In genomic region chr9:129885670-129886106, GRCh38 we compare ENCODE assay signal across 1 cellular context.
TF ChIP-seq lines count a peak whose summit lies in the region.

No MANE protein-coding gene starts in this region.

TF ChIP-seq in K562, 482 proteins besides CTCF, POLR2A, EP300 and RAD21 (continued from another document and continues in another):
- TF ChIP-seq NCOA2 (IDR thresholded peaks at IDR 0.05; ENCODE audit: partially characterized antibody in 2 of 2), result no peak
- TF ChIP-seq ID3 (CRISPR knock-in tag; IDR thresholded peaks at IDR 0.05), result no peak
- TF ChIP-seq ID3 (tag; IDR thresholded peaks at IDR 0.05), result no peak
- no peak for TF ChIP-seq CSDE1 (IDR thresholded peaks at IDR 0.05)
- no peak for TF ChIP-seq NFE2 (IDR thresholded peaks at IDR 0.05; ENCODE audit: low read depth)
- peak; percentile 70 for TF ChIP-seq SMAD1 (IDR thresholded peaks at IDR 0.05; ENCODE audit: low read depth, low read length, partially characterized antibody)
- TF ChIP-seq ZKSCAN1 (IDR thresholded peaks at IDR 0.05; ENCODE audit: low read depth, low read length), result peak; percentile 74; the same call in 1 of the 2 replicates
- no peak for TF ChIP-seq SMAD3 (CRISPR knock-in tag; conservative IDR thresholded peaks at IDR 0.05)
- peak; percentile 97 for TF ChIP-seq DEAF1 (CRISPR knock-in tag; IDR thresholded peaks at IDR 0.05)
- TF ChIP-seq GTF2F1 (IDR thresholded peaks at IDR 0.05; ENCODE audit: low read depth, low read length), result peak; percentile 21; the same call in 1 of the 2 replicates
- no peak for TF ChIP-seq TRIM24 (IDR thresholded peaks at IDR 0.05)
- no peak for TF ChIP-seq CUX1 (CRISPR knock-in tag; IDR thresholded peaks at IDR 0.05)
- TF ChIP-seq PCBP1 (IDR thresholded peaks at IDR 0.05; ENCODE audit: low read depth, low read length, poor library complexity, severe bottlenecking), result peak; percentile 81
- TF ChIP-seq PML (IDR thresholded peaks at IDR 0.05; ENCODE audit: low read length), result no peak
- 0 out of 2 replicates have a peak, but pooled peaks have one; percentile 12 for TF ChIP-seq ZNF75A (CRISPR knock-in tag; IDR thresholded peaks at IDR 0.05)
- peak; percentile 52; the same call in 1 of the 2 replicates for TF ChIP-seq HMGXB4 (CRISPR knock-in tag; IDR thresholded peaks at IDR 0.05)
- peak; percentile 77 for TF ChIP-seq NEUROD1 (IDR thresholded peaks at IDR 0.05; ENCODE audit: borderline replicate concordance, low read depth, low read length, partially characterized antibody)
- TF ChIP-seq KDM5B (IDR thresholded peaks at IDR 0.05; ENCODE audit: insufficient replicate concordance, low read depth, low read length), result peak; percentile 48
- no peak for TF ChIP-seq BCL6 (CRISPR knock-in tag; IDR thresholded peaks at IDR 0.05)
- no peak for TF ChIP-seq HDAC8 (tag; IDR thresholded peaks at IDR 0.05)
- TF ChIP-seq KLF6 (CRISPR knock-in tag; IDR thresholded peaks at IDR 0.05; ENCODE audit: borderline replicate concordance), result peak; percentile 84; the same call in 1 of the 2 replicates
- no peak for TF ChIP-seq ZNF778 (CRISPR knock-in tag; IDR thresholded peaks at IDR 0.05)
- no peak for TF ChIP-seq TFE3 (CRISPR knock-in tag; IDR thresholded peaks at IDR 0.05)
- no peak for TF ChIP-seq ZNF3 (CRISPR knock-in tag; IDR thresholded peaks at IDR 0.05)
- TF ChIP-seq ZNF436 (CRISPR knock-in tag; IDR thresholded peaks at IDR 0.05), result no peak
- peak; percentile 67 for TF ChIP-seq RBBP5 (IDR thresholded peaks at IDR 0.05; ENCODE audit: borderline replicate concordance, insufficient read depth, low read length, poor library complexity, severe bottlenecking)
- TF ChIP-seq MCM3 (IDR thresholded peaks at IDR 0.05), result no peak
- TF ChIP-seq CBX5 (IDR thresholded peaks at IDR 0.05; ENCODE audit: borderline replicate concordance, low read depth), result no peak
- TF ChIP-seq RCOR1 (IDR thresholded peaks at IDR 0.05; ENCODE audit: borderline replicate concordance in 1 of 2, low read depth in 2 of 2, low read length in 2 of 2), result peak; percentile 73 to 93
- TF ChIP-seq POU5F1 (IDR thresholded peaks at IDR 0.05; ENCODE audit: borderline replicate concordance, low read depth, low read length, partially characterized antibody), result no peak
- TF ChIP-seq ETV1 (tag; conservative IDR thresholded peaks at IDR 0.05; ENCODE audit: low read depth), result peak; percentile 65
- TF ChIP-seq ZNF551 (CRISPR knock-in tag; IDR thresholded peaks at IDR 0.05), result no peak
- TF ChIP-seq KAT8 (IDR thresholded peaks at IDR 0.05; ENCODE audit: low read depth), result no peak
- TF ChIP-seq SP1 (CRISPR knock-in tag; IDR thresholded peaks at IDR 0.05), result no peak
- TF ChIP-seq KLF13 (tag; IDR thresholded peaks at IDR 0.05; ENCODE audit: borderline replicate concordance, low read depth), result peak; percentile 85; the same call in 1 of the 2 replicates
- no peak for TF ChIP-seq PTBP1 (IDR thresholded peaks at IDR 0.05; ENCODE audit: low read depth, low read length)
- TF ChIP-seq POLR2AphosphoS2 (IDR thresholded peaks at IDR 0.05; ENCODE audit: low read length), result peak; percentile 87; the same call in 1 of the 2 replicates
- no peak for TF ChIP-seq ZNF263 (CRISPR knock-in tag; IDR thresholded peaks at IDR 0.05; ENCODE audit: borderline replicate concordance)
- TF ChIP-seq CBX8 (IDR thresholded peaks at IDR 0.05; ENCODE audit: borderline replicate concordance, extremely low read depth, low read depth, low read length, poor library complexity, severe bottlenecking), result no peak
- TF ChIP-seq SMAD4 (CRISPR knock-in tag; conservative IDR thresholded peaks at IDR 0.05), result peak; percentile 61
- TF ChIP-seq MAFF (IDR thresholded peaks at IDR 0.05; ENCODE audit: low read length), result no peak
- TF ChIP-seq MBD1 (CRISPR knock-in tag; IDR thresholded peaks at IDR 0.05), result no peak
- peak; percentile 19 for TF ChIP-seq ZFP36 (IDR thresholded peaks at IDR 0.05; ENCODE audit: low read depth, low read length, partially characterized antibody)
- no peak for TF ChIP-seq ELK3 (CRISPR knock-in tag; IDR thresholded peaks at IDR 0.05)
- peak; percentile 41 to 83 for TF ChIP-seq E2F6 (IDR thresholded peaks at IDR 0.05; ENCODE audit: borderline replicate concordance in 1 of 2, extremely low read depth in 1 of 2, insufficient read depth in 1 of 2, insufficient read length in 1 of 2, low read depth in 1 of 2, low read length in 1 of 2, poor library complexity in 1 of 2, severe bottlenecking in 1 of 2)
- no peak for TF ChIP-seq MCM2 (IDR thresholded peaks at IDR 0.05; ENCODE audit: low read depth)
- TF ChIP-seq MEF2D (tag; conservative IDR thresholded peaks at IDR 0.05; ENCODE audit: low read depth), result no peak
- TF ChIP-seq JUN (IDR thresholded peaks at IDR 0.05; ENCODE audit: borderline replicate concordance, low read depth, low read length), result peak; percentile 82; the same call in 1 of the 2 replicates
- no peak for TF ChIP-seq JUN (CRISPR knock-in tag; IDR thresholded peaks at IDR 0.05; ENCODE audit: borderline replicate concordance)
- TF ChIP-seq PBX2 (CRISPR knock-in tag; IDR thresholded peaks at IDR 0.05; ENCODE audit: low read depth), result no peak
- no peak for TF ChIP-seq PBX2 (tag; conservative IDR thresholded peaks at IDR 0.05; ENCODE audit: low read depth)
- peak in 1 of 2 experiments; percentile 42; a peak in 1 of 4 replicates for TF ChIP-seq TEAD1 (CRISPR knock-in tag; IDR thresholded peaks at IDR 0.05)
- peak; percentile 71 for TF ChIP-seq HCFC1 (IDR thresholded peaks at IDR 0.05; ENCODE audit: low read depth, low read length)
